ENCODE assay signal across 25 cellular contexts in the genomic region with DNA sequence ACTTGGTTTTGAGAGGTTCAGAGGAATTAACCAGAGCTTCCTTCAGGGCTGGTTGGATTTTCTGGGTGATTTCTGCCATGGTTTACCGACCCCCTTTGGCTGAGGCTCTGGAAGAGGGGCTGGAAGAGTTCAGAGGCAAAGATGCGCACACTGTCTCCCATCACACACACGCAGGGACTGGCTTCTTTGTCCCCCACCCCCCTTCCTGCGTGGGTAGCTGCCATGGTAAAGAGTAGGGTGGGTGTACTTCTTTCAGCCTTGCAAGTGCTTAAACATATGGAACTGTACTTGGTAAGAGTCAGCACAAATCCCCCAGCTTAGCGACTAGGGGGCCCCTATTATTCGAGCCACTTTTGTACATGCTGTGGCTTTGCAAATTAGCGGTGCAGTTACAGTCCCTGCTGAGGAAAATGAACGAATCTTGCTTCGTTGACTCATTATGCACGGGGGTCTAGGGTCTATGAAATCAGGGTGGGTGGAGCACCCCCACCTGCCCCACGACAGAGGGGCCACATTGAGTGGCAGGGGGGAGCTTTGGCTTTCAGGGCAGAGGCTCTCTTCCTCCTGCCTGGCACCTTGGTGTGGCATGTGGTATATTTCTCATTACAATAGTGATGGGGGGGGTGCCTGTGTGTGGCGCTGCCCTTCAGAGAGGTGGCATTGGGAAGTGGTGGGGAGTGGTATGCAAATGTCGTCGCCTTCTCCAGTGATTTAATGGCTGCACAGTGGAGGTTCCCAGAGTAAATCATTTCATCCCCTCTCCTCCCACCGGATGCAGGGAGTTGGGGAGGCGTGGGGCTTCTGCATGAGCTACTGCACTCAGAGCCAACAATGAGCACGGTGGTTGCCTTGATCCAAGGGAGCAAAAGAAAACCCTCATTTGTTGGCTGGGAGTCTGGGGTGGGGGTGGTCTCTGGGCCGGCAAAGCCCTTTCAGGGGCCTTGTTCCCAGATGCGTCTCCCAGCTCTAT. TPM values are rescaled to one million over a fixed set of nuclear protein-coding genes. Genes with fewer than 3 reads are reported as not detected.
A peak's percentile ranks its signal among the peaks of the same experiment; 100 is the strongest.
DNase-seq lines count a peak whose midpoint lies in the region; ATAC-seq and TF ChIP-seq lines count a peak whose summit lies in the region.
"Had no signal": no experiment of that assay in that cellular context is flagged by ENCODE, and none has a peak within 500 bp of the region (broad histone marks: within the 10 kb centered on the region; RNA-seq: fewer than 3 reads in every experiment).

No MANE protein-coding gene starts in this region.

- peaks cover 18% of the 10 kb centered on the region for H3K27me3 Mint-ChIP-seq in WTC11 (ENCODE audit: low read depth)
- peaks cover 61% of the 10 kb centered on the region for H3K27me3 Mint-ChIP-seq in activated T-helper 17 cell treated with anti-CD3 and anti-CD28 coated beads, Interleukin-2, amount 50 U/mL, for 72 hours

- H3K27me3 ChIP-seq in H7 (ENCODE audit: control insufficient read depth, insufficient read depth, low read length): peaks cover 40% of the 10 kb centered on the region

- CTCF ChIA-PET in WTC11 (lab: Charles Lee): interaction anchor here (0.6 to 3.6 kb wide), 21 partner anchors 9 to 800 kb away, joined by 3 to 22 read pairs (median 4); no protein-coding TSS in a partner anchor

- H3K36me3 Mint-ChIP-seq in WTC11: peaks cover 8% of the 10 kb centered on the region; the same call in 1 of the 2 replicates
- H3K36me3 Mint-ChIP-seq in activated T-helper 17 cell treated with anti-CD3 and anti-CD28 coated beads, Interleukin-2, amount 50 U/mL, for 72 hours (ENCODE audit: low read depth): no peaks in the 10 kb centered on the region

- DNase-seq in H7 (peak; percentile 47), WTC11 (ENCODE audit: low spot score) (no peak), occipital lobe (lab: John Stamatoyannopoulos, UW) (peak; percentile 35), GM03348 (ENCODE audit: low spot score) (no peak), NCI-H2107 (lab: John Stamatoyannopoulos, UW) (no peak), T-helper 2 cell (no peak)
- DNase-seq: activated CD4-positive, alpha-beta T cell treated with anti-CD3 and anti-CD28 coated beads, Interleukin-2, amount 10 ng/mL, durations not matched to agents 24 days and 14 days; activated naive CD4-positive, alpha-beta T cell treated with Interleukin-2 at 50 U/mL for 16 hours; activated T-cell treated with anti-CD3 and anti-CD28 coated beads, Interleukin-2, amount 50 U/mL, for 48 hours; amniotic stem cell; Caco-2; cortex of kidney; Kasumi-1; mammary epithelial cell; MV-4-11; NCI-H524 treated with DMSO at 0.1 percent for 48 hours; RPMI8226; SK-N-SH; stimulated activated CD4-positive, alpha-beta T cell treated with anti-CD3 and anti-CD28 coated beads, Interleukin-4, amount 100 ng/mL, for 1 hour; stimulated activated naive CD4-positive, alpha-beta T cell had no signal

- H3K27ac Mint-ChIP-seq in WTC11: peak overlapping the region; percentile 87
- no peak overlapping the region for H3K27ac Mint-ChIP-seq in activated T-helper 17 cell treated with anti-CD3 and anti-CD28 coated beads, Interleukin-2, amount 50 U/mL, for 72 hours
- H3K27ac Mint-ChIP-seq: activated CD4-positive, alpha-beta T cell treated with anti-CD3 and anti-CD28 coated beads, Interleukin-2, amount 10 ng/mL, durations not matched to agents 24 days and 14 days had no signal

- no peak for TF ChIP-seq CTCF in WTC11 (IDR thresholded peaks at IDR 0.05)

- H3K4me3 Mint-ChIP-seq in WTC11: peak overlapping the region; percentile 74
- no peak overlapping the region for H3K4me3 Mint-ChIP-seq in activated T-helper 17 cell treated with anti-CD3 and anti-CD28 coated beads, Interleukin-2, amount 50 U/mL, for 72 hours
- H3K4me3 Mint-ChIP-seq: activated CD4-positive, alpha-beta T cell treated with anti-CD3 and anti-CD28 coated beads, Interleukin-2, amount 10 ng/mL, durations not matched to agents 24 days and 14 days had no signal

- POLR2A ChIA-PET in WTC11 (lab: Charles Lee): interaction anchor here (0.6 to 1.5 kb wide), 4 partner anchors 22 to 447 kb away, joined by 3 to 5 read pairs (median 4); no protein-coding TSS in a partner anchor

- peaks cover 71% of the 10 kb centered on the region for H3K4me1 Mint-ChIP-seq in WTC11
- no peaks in the 10 kb centered on the region for H3K4me1 Mint-ChIP-seq in activated T-helper 17 cell treated with anti-CD3 and anti-CD28 coated beads, Interleukin-2, amount 50 U/mL, for 72 hours

- peak overlapping the region; percentile 16 for H3K4me3 ChIP-seq in H7 (ENCODE audit: insufficient read depth, low read depth, low read length)
- H3K4me3 ChIP-seq in iPS-11a (ENCODE audit: low read depth, low read length): peak overlapping the region; percentile 29
- H3K4me3 ChIP-seq: BLaER1 treated with 17β-estradiol and CSF1 and Interleukin-3, amounts not matched to agents 10 nM and 100 nM had no signal

- no peaks in the 10 kb centered on the region for H3K36me3 ChIP-seq in H7 (replicated peaks; ENCODE audit: control insufficient read depth, insufficient read depth, low read length)
- H3K36me3 ChIP-seq: BLaER1 treated with 17β-estradiol and CSF1 and Interleukin-3, amounts not matched to agents 10 nM and 100 nM; thoracic aorta had no signal

- H3K9me3 Mint-ChIP-seq in WTC11: no peaks in the 10 kb centered on the region
- H3K9me3 Mint-ChIP-seq in activated T-helper 17 cell treated with anti-CD3 and anti-CD28 coated beads, Interleukin-2, amount 50 U/mL, for 72 hours: no peaks in the 10 kb centered on the region
- H3K9me3 Mint-ChIP-seq: activated CD4-positive, alpha-beta T cell treated with anti-CD3 and anti-CD28 coated beads, Interleukin-2, amount 10 ng/mL, durations not matched to agents 24 days and 14 days had no signal

- no peak for ATAC-seq in WTC11
- ATAC-seq in activated T-helper 17 cell treated with anti-CD3 and anti-CD28 coated beads, Interleukin-2, amount 50 U/mL, for 72 hours (replicated peaks): no peak

TF ChIP-seq in WTC11, 78 proteins besides CTCF, POLR2A, EP300 and RAD21 (continues in another document):
- TF ChIP-seq, protein P1, sequence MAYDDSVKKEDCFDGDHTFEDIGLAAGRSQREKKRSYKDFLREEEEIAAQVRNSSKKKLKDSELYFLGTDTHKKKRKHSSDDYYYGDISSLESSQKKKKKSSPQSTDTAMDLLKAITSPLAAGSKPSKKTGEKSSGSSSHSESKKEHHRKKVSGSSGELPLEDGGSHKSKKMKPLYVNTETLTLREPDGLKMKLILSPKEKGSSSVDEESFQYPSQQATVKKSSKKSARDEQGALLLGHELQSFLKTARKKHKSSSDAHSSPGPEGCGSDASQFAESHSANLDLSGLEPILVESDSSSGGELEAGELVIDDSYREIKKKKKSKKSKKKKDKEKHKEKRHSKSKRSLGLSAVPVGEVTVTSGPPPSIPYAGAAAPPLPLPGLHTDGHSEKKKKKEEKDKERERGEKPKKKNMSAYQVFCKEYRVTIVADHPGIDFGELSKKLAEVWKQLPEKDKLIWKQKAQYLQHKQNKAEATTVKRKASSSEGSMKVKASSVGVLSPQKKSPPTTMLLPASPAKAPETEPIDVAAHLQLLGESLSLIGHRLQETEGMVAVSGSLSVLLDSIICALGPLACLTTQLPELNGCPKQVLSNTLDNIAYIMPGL (CRISPR knock-in tag; IDR thresholded peaks at IDR 0.05): no peak
- TF ChIP-seq FOXJ3 (CRISPR knock-in tag; IDR thresholded peaks at IDR 0.05; ENCODE audit: borderline replicate concordance) (no peak), NFYB (CRISPR knock-in tag; conservative IDR thresholded peaks at IDR 0.05; ENCODE audit: low read depth) (no peak), FOXK1 (CRISPR knock-in tag; IDR thresholded peaks at IDR 0.05) (no peak), ZNF396 (CRISPR knock-in tag; IDR thresholded peaks at IDR 0.05; ENCODE audit: borderline replicate concordance) (no peak), ERG (CRISPR knock-in tag; IDR thresholded peaks at IDR 0.05) (no peak), MYBL2 (CRISPR knock-in tag; IDR thresholded peaks at IDR 0.05) (no peak), JUN (CRISPR knock-in tag; IDR thresholded peaks at IDR 0.05) (no peak), ELF4 (CRISPR knock-in tag; IDR thresholded peaks at IDR 0.05; ENCODE audit: low read depth) (no peak), ZNF138 (CRISPR knock-in tag; conservative IDR thresholded peaks at IDR 0.05) (no peak)
- TF ChIP-seq, protein P2, sequence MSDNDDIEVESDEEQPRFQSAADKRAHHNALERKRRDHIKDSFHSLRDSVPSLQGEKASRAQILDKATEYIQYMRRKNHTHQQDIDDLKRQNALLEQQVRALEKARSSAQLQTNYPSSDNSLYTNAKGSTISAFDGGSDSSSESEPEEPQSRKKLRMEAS (CRISPR knock-in tag; IDR thresholded peaks at IDR 0.05): no peak
- TF ChIP-seq, protein P3, sequence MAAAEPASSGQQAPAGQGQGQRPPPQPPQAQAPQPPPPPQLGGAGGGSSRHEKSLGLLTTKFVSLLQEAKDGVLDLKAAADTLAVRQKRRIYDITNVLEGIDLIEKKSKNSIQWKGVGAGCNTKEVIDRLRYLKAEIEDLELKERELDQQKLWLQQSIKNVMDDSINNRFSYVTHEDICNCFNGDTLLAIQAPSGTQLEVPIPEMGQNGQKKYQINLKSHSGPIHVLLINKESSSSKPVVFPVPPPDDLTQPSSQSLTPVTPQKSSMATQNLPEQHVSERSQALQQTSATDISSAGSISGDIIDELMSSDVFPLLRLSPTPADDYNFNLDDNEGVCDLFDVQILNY (CRISPR knock-in tag; IDR thresholded peaks at IDR 0.05): no peak

RNA-seq across cellular contexts. Expression of gene TMEM132B, which starts 3.0 kb away (rescaled TPM):
- 25.3 and 28.5 TPM in 2 replicates for total RNA-seq in H7 (2014; rRNA removed; shearing (Covaris generic))
- total RNA-seq in WTC11 (2021) (79.0 to 83.4 TPM (median 83.3 TPM) in 3 replicates), occipital lobe (102 TPM)
- not detected for total RNA-seq in activated T-helper 17 cell treated with anti-CD3 and anti-CD28 coated beads, Interleukin-2, amount 50 U/mL, for 72 hours
- total RNA-seq: activated CD4-positive, alpha-beta T cell treated with anti-CD3 and anti-CD28 coated beads, Interleukin-2, amount 10 ng/mL, durations not matched to agents 24 days and 14 days; Caco-2; T-helper 2 cell treated with Interferon-gamma antibody and Interleukin-4, amounts not matched to agents 100 ng/mL and 5 ng/mL, for 36 hours had no signal

Comparison
In these comparisons a context has a peak if more than half of its experiments do, and no peak if none do; other contexts are left out.
1. DNase-seq: peak in H7 (single experiment) and occipital lobe (single experiment); none in WTC11 (single experiment), GM03348 (single experiment), NCI-H2107 (single experiment) and T-helper 2 cell (0 of 5).
2. RNA of gene TMEM132B, which starts 3.0 kb away (total RNA-seq): 102 TPM in occipital lobe (single experiment), 79.0 to 83.4 TPM in WTC11 and 25.3 to 28.5 TPM in H7; not detected in activated T-helper 17 cell treated with anti-CD3 and anti-CD28 coated beads, Interleukin-2, amount 50 U/mL, for 72 hours; every median in the first group is over 10 times any median in the second.